In the genomic region with DNA sequence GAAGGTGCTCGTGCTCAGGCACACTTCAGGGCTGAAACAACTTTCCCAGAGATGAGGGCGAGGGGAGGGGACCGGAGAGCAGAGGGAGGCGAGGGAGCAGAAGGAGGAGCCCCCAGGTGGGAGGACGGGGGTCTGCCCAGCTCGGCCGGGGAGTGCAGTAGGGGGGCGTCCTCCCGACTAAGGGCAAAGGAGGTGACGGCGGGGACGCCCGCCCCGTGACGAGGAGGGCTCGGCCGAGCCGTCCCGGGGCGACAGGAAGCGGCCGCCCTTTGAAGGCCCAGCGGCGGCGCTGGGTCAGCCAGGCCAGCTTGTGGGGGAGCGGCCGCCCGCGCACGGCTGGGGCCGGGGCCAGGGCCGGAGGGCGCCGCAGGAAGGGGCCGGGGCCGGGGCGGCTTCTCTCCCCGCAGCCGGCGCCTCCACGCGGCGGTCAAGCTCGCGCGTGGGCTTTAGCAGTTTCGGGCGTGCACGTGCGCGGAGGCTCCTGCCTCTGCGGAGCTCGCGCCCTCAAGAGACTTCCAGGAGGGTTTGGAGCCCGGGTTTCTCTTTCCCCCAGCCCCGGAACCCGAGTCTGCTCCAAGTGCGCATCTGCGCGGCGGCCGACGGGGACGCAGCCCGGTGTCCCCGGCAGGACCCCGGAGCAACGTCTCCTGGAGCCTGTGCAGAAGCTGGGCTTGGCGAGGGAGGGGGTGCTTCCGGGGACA, we compare ENCODE assay signal across 9 cellular contexts.
DNase-seq lines count a peak whose midpoint lies in the region; ATAC-seq and TF ChIP-seq lines count a peak whose summit lies in the region.
"Had no signal": no experiment of that assay in that cellular context is flagged by ENCODE, and none has a peak within 500 bp of the region (broad histone marks: within the 10 kb centered on the region; RNA-seq: fewer than 3 reads in every experiment).

No MANE protein-coding gene starts in this region.

- H3K27ac ChIP-seq in dorsolateral prefrontal cortex (peak overlapping the region in 11 of 59 donors; percentile 8 to 61 (median 28)), urinary bladder (ENCODE audit: low read depth) (peak overlapping the region; percentile 1)
- H3K27ac ChIP-seq: C4-2B had no signal

- intact Hi-C loops in dorsolateral prefrontal cortex (cut with DNase I), result no loop called here

- peak; percentile 13 for DNase-seq in activated naive CD4-positive, alpha-beta T cell treated with Interleukin-2 at 50 U/mL for 16 hours
- no peak for DNase-seq in activated naive CD4-positive, alpha-beta T cell (lab: John Stamatoyannopoulos, UW)
- DNase-seq in dorsolateral prefrontal cortex (peak in 2 of 10 donors; percentile 26 to 36), globus pallidus (ENCODE audit: low spot score) (no peak), NCI-H1092 (lab: John Stamatoyannopoulos, UW) (no peak)

- peak in 3 of 56 donors; percentile 8 to 14 (median 9) for TF ChIP-seq CTCF in dorsolateral prefrontal cortex (IDR thresholded peaks at IDR 0.05 in 54 of 56, conservative IDR thresholded peaks at IDR 0.05 in 2 of 56; ENCODE audit: low read depth in 1 of 56, partially characterized antibody in 56 of 56)

- no peaks in the 10 kb centered on the region for H3K36me3 ChIP-seq in urinary bladder (ENCODE audit: insufficient read depth)

- H3K4me1 ChIP-seq in mononuclear cell (ENCODE audit: insufficient read depth, low read length) (peaks cover 35% of the 10 kb centered on the region), urinary bladder (ENCODE audit: insufficient read depth) (no peaks in the 10 kb centered on the region)

- no peaks in the 10 kb centered on the region for H3K9me3 ChIP-seq in mononuclear cell (ENCODE audit: low read depth, low read length)

- H3K27me3 ChIP-seq in dorsolateral prefrontal cortex (peaks cover 0 to 6% (median 0%) of the 10 kb centered on the region in 45 donors), mononuclear cell (ENCODE audit: insufficient read depth, low read length) (peaks cover 21% of the 10 kb centered on the region)

- WGBS in urinary bladder, result 4% methylated on average over 70 of the region's 70 CpGs

- no peak for ATAC-seq in GM18861 (IDR thresholded peaks at IDR 0.05; ENCODE audit: unreplicated experiment)

- peak overlapping the region; percentile 31 to 73 (median 60) for H3K4me3 ChIP-seq in dorsolateral prefrontal cortex
- peak overlapping the region; percentile 10 for H3K4me3 ChIP-seq in mononuclear cell (ENCODE audit: low read length)
- peak overlapping the region; percentile 44 for H3K4me3 ChIP-seq in urinary bladder (ENCODE audit: low read depth, low read length)

Comparison
In these comparisons a context has a peak if more than half of its experiments do, and no peak if none do; other contexts are left out.
1. H3K4me3 ChIP-seq: peak in every context shown above with its lines; median percentile 60 in dorsolateral prefrontal cortex; 44 in urinary bladder; 10 in mononuclear cell.